1 cellular context compared by ENCODE assay signal in the genomic region with DNA sequence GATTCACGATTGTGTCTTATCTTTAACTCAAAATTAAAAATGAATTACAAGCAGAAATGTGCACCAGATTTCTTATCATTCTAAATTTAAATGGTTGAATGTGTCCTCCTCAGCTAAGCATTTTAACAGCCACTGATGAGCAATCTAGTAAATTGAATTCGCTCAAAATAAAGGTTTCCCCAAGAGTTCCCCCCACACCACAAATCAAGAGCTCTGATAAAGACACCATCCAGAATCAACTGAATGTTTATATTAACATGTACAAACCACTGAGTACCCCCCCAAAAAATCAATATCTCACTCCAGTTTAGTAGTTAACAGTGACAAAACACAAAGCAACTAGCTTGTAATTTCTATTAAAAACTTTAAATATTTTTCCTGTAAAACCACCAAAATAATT.
TF ChIP-seq lines count a peak whose summit lies in the region.

No MANE protein-coding gene starts in this region.

TF ChIP-seq in GM12878, 131 proteins besides CTCF, POLR2A, EP300 and RAD21:
- no peak for TF ChIP-seq GABPA (IDR thresholded peaks at IDR 0.05; ENCODE audit: low read depth)
- TF ChIP-seq HDAC2 (IDR thresholded peaks at IDR 0.05) = no peak
- no peak for TF ChIP-seq SMC3 (IDR thresholded peaks at IDR 0.05; ENCODE audit: borderline replicate concordance, low read length)
- no peak for TF ChIP-seq HDAC6 (IDR thresholded peaks at IDR 0.05; ENCODE audit: unreplicated experiment)
- no peak for TF ChIP-seq PAX5 (IDR thresholded peaks at IDR 0.05; ENCODE audit: borderline replicate concordance, low read depth, low read length)
- no peak for TF ChIP-seq SREBF1 (IDR thresholded peaks at IDR 0.05; ENCODE audit: low read length)
- no peak for TF ChIP-seq MTA2 (IDR thresholded peaks at IDR 0.05; ENCODE audit: low read depth)
